In genomic region chr4:129672941-129673340, GRCh38 we compare ENCODE assay signal across 21 cellular contexts.
"Had no signal": no experiment of that assay in that cellular context is flagged by ENCODE, and none has a peak within 500 bp of the region (broad histone marks: within the 10 kb centered on the region; RNA-seq: fewer than 3 reads in every experiment).

No MANE protein-coding gene starts in this region.

- H3K36me3 ChIP-seq: adrenal gland, gastroesophageal sphincter, heart left ventricle, ovary, WERI-Rb-1 had no signal

- ATAC-seq: activated T-helper 17 cell treated with anti-CD3 and anti-CD28 coated beads, Interleukin-2, amount 50 U/mL, for 72 hours; effector memory CD8-positive, alpha-beta T cell; gastroesophageal sphincter; heart left ventricle; left ventricle myocardium superior; naive thymus-derived CD8-positive, alpha-beta T cell; psoas muscle; right cardiac atrium; stimulated activated naive CD8-positive, alpha-beta T cell treated with anti-CD3 and anti-CD28 coated beads, Interleukin-15, Interleukin-2, amounts not matched to agents 100 U/mL and 50 U/mL, for 24 hours had no signal

- H3K4me1 Mint-ChIP-seq: activated CD4-positive, alpha-beta T cell treated with anti-CD3 and anti-CD28 coated beads, Interleukin-2, amount 10 ng/mL, durations not matched to agents 7 days and 5 days; activated T-helper 17 cell treated with anti-CD3 and anti-CD28 coated beads, Interleukin-2, amount 50 U/mL, for 72 hours; mesothelial cell of epicardium; naive thymus-derived CD8-positive, alpha-beta T cell had no signal

- H3K27ac ChIP-seq: adrenal gland, epithelial cell of prostate, gastroesophageal sphincter, heart left ventricle, ovary, psoas muscle, WERI-Rb-1 had no signal

- H3K27me3 Mint-ChIP-seq: activated CD4-positive, alpha-beta T cell treated with anti-CD3 and anti-CD28 coated beads, Interleukin-2, amount 10 ng/mL, durations not matched to agents 7 days and 5 days; activated T-cell treated with anti-CD3 and anti-CD28 coated beads, Interleukin-2, amount 50 U/mL, for 24 hours; activated T-helper 17 cell treated with anti-CD3 and anti-CD28 coated beads, Interleukin-2, amount 50 U/mL, for 72 hours; effector memory CD8-positive, alpha-beta T cell had no signal

- H3K9me3 ChIP-seq: adrenal gland, gastroesophageal sphincter, ovary, psoas muscle had no signal

- DNase-seq: activated CD4-positive, alpha-beta T cell treated with anti-CD3 and anti-CD28 coated beads, Interleukin-2, amount 10 ng/mL, durations not matched to agents 7 days and 5 days; activated CD4-positive, CD25-positive, alpha-beta regulatory T cell treated with anti-CD3 and anti-CD28 coated beads, Interleukin-2, amount 50 U/mL, for 72 hours; activated T-cell treated with anti-CD3 and anti-CD28 coated beads, Interleukin-2, amount 50 U/mL, for 24 hours; adrenal gland; central memory CD4-positive, alpha-beta T cell; effector memory CD8-positive, alpha-beta T cell; heart left ventricle; left ventricle myocardium superior; mammary epithelial cell; naive thymus-derived CD8-positive, alpha-beta T cell; ovary; psoas muscle; right cardiac atrium; stimulated activated CD4-positive, alpha-beta T cell treated with anti-CD3 and anti-CD28 coated beads, Interleukin-4, amount 100 ng/mL, for 24 hours; stimulated activated naive CD8-positive, alpha-beta T cell treated with anti-CD3 and anti-CD28 coated beads, Interleukin-15, Interleukin-2, amounts not matched to agents 100 U/mL and 50 U/mL, for 24 hours; WERI-Rb-1 had no signal

- H3K36me3 Mint-ChIP-seq: activated naive CD8-positive, alpha-beta T cell; mesothelial cell of epicardium had no signal

- H3K4me3 ChIP-seq: adrenal gland, gastroesophageal sphincter, heart left ventricle, ovary, psoas muscle had no signal

- H3K27ac Mint-ChIP-seq: activated CD4-positive, alpha-beta T cell treated with anti-CD3 and anti-CD28 coated beads, Interleukin-2, amount 10 ng/mL, durations not matched to agents 7 days and 5 days; activated naive CD8-positive, alpha-beta T cell; activated T-cell treated with anti-CD3 and anti-CD28 coated beads, Interleukin-2, amount 50 U/mL, for 24 hours; activated T-helper 17 cell treated with anti-CD3 and anti-CD28 coated beads, Interleukin-2, amount 50 U/mL, for 72 hours; effector memory CD8-positive, alpha-beta T cell; mesothelial cell of epicardium; naive thymus-derived CD8-positive, alpha-beta T cell had no signal

- H3K4me3 Mint-ChIP-seq: activated CD4-positive, alpha-beta T cell treated with anti-CD3 and anti-CD28 coated beads, Interleukin-2, amount 10 ng/mL, durations not matched to agents 7 days and 5 days; activated naive CD8-positive, alpha-beta T cell; activated T-cell treated with anti-CD3 and anti-CD28 coated beads, Interleukin-2, amount 50 U/mL, for 24 hours; activated T-helper 17 cell treated with anti-CD3 and anti-CD28 coated beads, Interleukin-2, amount 50 U/mL, for 72 hours; effector memory CD8-positive, alpha-beta T cell; mesothelial cell of epicardium; naive thymus-derived CD8-positive, alpha-beta T cell had no signal

- H3K27me3 ChIP-seq: adrenal gland, gastroesophageal sphincter, heart left ventricle, ovary had no signal

- H3K4me1 ChIP-seq: adrenal gland, gastroesophageal sphincter, heart left ventricle, psoas muscle had no signal
